In the genomic region with DNA sequence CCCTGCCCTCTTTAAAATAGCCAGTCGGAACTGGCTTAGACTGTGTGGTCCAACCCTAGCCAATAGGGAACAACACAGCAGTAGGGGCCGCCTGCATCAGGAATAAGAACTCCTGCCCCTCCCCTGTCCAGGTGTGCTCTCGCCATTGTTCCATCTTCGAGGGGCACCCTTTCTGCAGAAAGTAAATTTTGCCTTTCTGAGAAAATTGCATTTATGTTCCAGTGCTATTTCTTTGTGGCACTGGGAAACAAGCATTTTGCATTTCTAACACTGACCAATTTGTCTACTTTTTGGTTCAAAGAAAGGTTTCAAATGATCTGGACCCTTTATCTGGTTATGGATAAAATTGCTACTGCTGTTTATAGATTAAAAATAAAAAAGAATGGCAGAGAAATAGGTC, we compare ENCODE assay signal across 23 cellular contexts.
A peak's percentile ranks its signal among the peaks of the same experiment; 100 is the strongest.
DNase-seq lines count a peak whose midpoint lies in the region; ATAC-seq and TF ChIP-seq lines count a peak whose summit lies in the region.
"Had no signal": no experiment of that assay in that cellular context is flagged by ENCODE, and none has a peak within 500 bp of the region (broad histone marks: within the 10 kb centered on the region; RNA-seq: fewer than 3 reads in every experiment).

No MANE protein-coding gene starts in this region.

- POLR2A ChIA-PET in HEK293 (lab: Yijun Ruan, JAX) = no interaction called here

- H3K14ac ChIP-seq in trophoblast cell (ENCODE audit: low read length) = no peak overlapping the region

- no peak overlapping the region for H3K9ac ChIP-seq in BLaER1
- no peak overlapping the region for H3K9ac ChIP-seq in trophoblast cell (ENCODE audit: low read length)
- H3K9ac ChIP-seq: BLaER1 treated with 17β-estradiol and CSF1 and Interleukin-3, amounts not matched to agents 10 nM and 100 nM; KMS-11 had no signal

- ATAC-seq in GM18907 (IDR thresholded peaks at IDR 0.05; ENCODE audit: unreplicated experiment) = no peak
- ATAC-seq: Panc1 had no signal

- no CpG with 5 or more reads among the region's 4 CpGs for WGBS in trophoblast cell (ENCODE audit: extremely low coverage, insufficient coverage, insufficient read length)

- H3K36me3 ChIP-seq in BLaER1 = peaks cover 93% of the 10 kb centered on the region
- H3K36me3 ChIP-seq in HEK293 (ENCODE audit: control insufficient read depth in 2 of 2, insufficient read depth in 1 of 2, low read length in 2 of 2) = no peaks in the 10 kb centered on the region
- H3K36me3 ChIP-seq in trophoblast cell (ENCODE audit: control insufficient read depth in 1 of 2, insufficient read depth in 2 of 2, low read length in 2 of 2) = peaks cover 8 to 15% of the 10 kb centered on the region in 2 experiments

- H3K36me3 Mint-ChIP-seq in endothelial cell (ENCODE audit: low read depth, unreplicated experiment) = peaks cover 46% of the 10 kb centered on the region

- no peaks in the 10 kb centered on the region for H3K9me3 Mint-ChIP-seq in endothelial cell (ENCODE audit: unreplicated experiment)

- H3K9me3 ChIP-seq in BLaER1 (peaks cover 53% of the 10 kb centered on the region), HEK293 (ENCODE audit: control insufficient read depth, insufficient read depth, low read depth, low read length) (no peaks in the 10 kb centered on the region), trophoblast cell (ENCODE audit: insufficient read depth, low read depth, low read length) (peaks cover 6% of the 10 kb centered on the region)

- H3K4me2 ChIP-seq in BLaER1 (no peak overlapping the region), trophoblast cell (ENCODE audit: low read length) (no peak overlapping the region)
- H3K4me2 ChIP-seq: BLaER1 treated with 17β-estradiol and CSF1 and Interleukin-3, amounts not matched to agents 10 nM and 100 nM; KMS-11 had no signal

- H3K23ac ChIP-seq in trophoblast cell (ENCODE audit: low read length) = no peak overlapping the region

- peaks cover 16% of the 10 kb centered on the region for H3K79me2 ChIP-seq in trophoblast cell (ENCODE audit: control insufficient read depth, insufficient read depth, low read length, poor library complexity)

- H2BK12ac ChIP-seq in trophoblast cell (ENCODE audit: low read length) = no peak overlapping the region

- H4K8ac ChIP-seq in trophoblast cell (ENCODE audit: low read depth, low read length) = no peak overlapping the region

- H4K12ac ChIP-seq in trophoblast cell (ENCODE audit: low read depth, low read length) = no peak overlapping the region

- no peak overlapping the region for H3K18ac ChIP-seq in trophoblast cell (ENCODE audit: low read length)

- H2AFZ ChIP-seq in trophoblast cell (ENCODE audit: insufficient read depth, low read length, poor library complexity) = no peak overlapping the region

- H4K20me1 ChIP-seq in BLaER1 = peaks cover 34% of the 10 kb centered on the region
- H4K20me1 ChIP-seq: BLaER1 treated with 17β-estradiol and CSF1 and Interleukin-3, amounts not matched to agents 10 nM and 100 nM had no signal

- H3K4me1 Mint-ChIP-seq in endothelial cell (ENCODE audit: unreplicated experiment) = peaks cover 23% of the 10 kb centered on the region

- DNase-seq in endothelial cell (ENCODE audit: low spot score) (no peak), trophoblast cell (no peak), COLO829 (ENCODE audit: low spot score) (no peak), T1000 (lab: John Stamatoyannopoulos, UW) (no peak)
- DNase-seq: CD4-positive, alpha-beta T cell; COR-L47; GF-D8; IMR-90; MM.1S; NCI-H1048; NCI-H1694 treated with DMSO at 0.1 percent for 48 hours; NCI-H2081; NCI-H226; NCI-H510A; NCI-H69; SHP77 had no signal

- H3K4me1 ChIP-seq in BLaER1 (peaks cover 43% of the 10 kb centered on the region), HEK293 (ENCODE audit: control insufficient read depth, insufficient read depth, low read length) (0 out of 2 replicates have a peak, but pooled peaks cover 4% of the 10 kb centered on the region), trophoblast cell (ENCODE audit: control insufficient read depth in 1 of 2, insufficient read depth in 2 of 2, low read length in 2 of 2) (peaks cover 22 to 32% of the 10 kb centered on the region in 2 experiments)

- H2BK120ac ChIP-seq in trophoblast cell (ENCODE audit: insufficient read depth, low read length, poor library complexity) = no peak overlapping the region

- H4K91ac ChIP-seq in trophoblast cell (ENCODE audit: low read depth, low read length) = no peak overlapping the region

- H3K27ac ChIP-seq in BLaER1 = no peak overlapping the region
- H3K27ac ChIP-seq in HEK293 (ENCODE audit: extremely low read depth, low read depth, low read length) = no peak overlapping the region
- H3K27ac ChIP-seq in trophoblast cell (ENCODE audit: low read depth, low read length) = no peak overlapping the region
- H3K27ac ChIP-seq: BLaER1 treated with 17β-estradiol and CSF1 and Interleukin-3, amounts not matched to agents 10 nM and 100 nM; KMS-11; RWPE1 had no signal

- no peak overlapping the region for H2AK5ac ChIP-seq in trophoblast cell (ENCODE audit: low read length)

- no peak overlapping the region for H2BK5ac ChIP-seq in trophoblast cell (ENCODE audit: low read depth, low read length, poor library complexity)

- CTCF ChIA-PET in HEK293 (lab: Yijun Ruan, JAX) = no interaction called here

- H3K79me1 ChIP-seq in trophoblast cell (ENCODE audit: low read length) = peaks cover 15% of the 10 kb centered on the region

- H3K27me3 ChIP-seq in BLaER1 (no peaks in the 10 kb centered on the region), trophoblast cell (ENCODE audit: insufficient read depth, low read length) (no peaks in the 10 kb centered on the region)
- H3K27me3 ChIP-seq: BLaER1 treated with 17β-estradiol and CSF1 and Interleukin-3, amounts not matched to agents 10 nM and 100 nM had no signal

- peak overlapping the region; percentile 87 for H3K4ac ChIP-seq in trophoblast cell (ENCODE audit: low read depth, low read length)

- H3K4me3 Mint-ChIP-seq in endothelial cell (ENCODE audit: unreplicated experiment) = peak overlapping the region; percentile 19
- H3K4me3 Mint-ChIP-seq: CD4-positive, alpha-beta T cell had no signal

- TF ChIP-seq CTCF in HEK293 (tag by site-specific recombination; IDR thresholded peaks at IDR 0.05) = no peak
- TF ChIP-seq CTCF in endothelial cell (IDR thresholded peaks at IDR 0.05; ENCODE audit: unreplicated experiment) = no peak

- no peaks in the 10 kb centered on the region for H3K27me3 Mint-ChIP-seq in endothelial cell (ENCODE audit: unreplicated experiment)

- H3K4me3 ChIP-seq in BLaER1 (peak overlapping the region; percentile 7; the same call in 1 of the 2 replicates), HEK293 (ENCODE audit: low read depth, low read length) (no peak overlapping the region), trophoblast cell (ENCODE audit: low read depth, low read length) (peak overlapping the region; percentile 36)

- H3K27ac Mint-ChIP-seq in endothelial cell (ENCODE audit: unreplicated experiment) = no peak overlapping the region
- H3K27ac Mint-ChIP-seq: CD4-positive, alpha-beta T cell had no signal

TF ChIP-seq in HEK293, 187 proteins besides CTCF, POLR2A, EP300 and RAD21:
- TF ChIP-seq ZNF561 (tag by site-specific recombination; IDR thresholded peaks at IDR 0.05; ENCODE audit: borderline replicate concordance) (0 out of 2 replicates have a peak, but pooled peaks have one; percentile 47), ZNF560 (tag by site-specific recombination; IDR thresholded peaks at IDR 0.05; ENCODE audit: borderline replicate concordance) (no peak), ZSCAN23 (tag by site-specific recombination; IDR thresholded peaks at IDR 0.05) (no peak), SCRT1 (tag by site-specific recombination; IDR thresholded peaks at IDR 0.05; ENCODE audit: borderline replicate concordance) (no peak), SETDB1 (IDR thresholded peaks at IDR 0.05; ENCODE audit: insufficient read length, low read length) (peak; percentile 94), TRIM28 (IDR thresholded peaks at IDR 0.05; ENCODE audit: borderline replicate concordance, low read length) (peak; percentile 80; the same call in 1 of the 2 replicates), ZSCAN16 (tag by site-specific recombination; IDR thresholded peaks at IDR 0.05) (no peak), ZNF473 (tag by site-specific recombination; IDR thresholded peaks at IDR 0.05) (no peak)
